In the genomic region with DNA sequence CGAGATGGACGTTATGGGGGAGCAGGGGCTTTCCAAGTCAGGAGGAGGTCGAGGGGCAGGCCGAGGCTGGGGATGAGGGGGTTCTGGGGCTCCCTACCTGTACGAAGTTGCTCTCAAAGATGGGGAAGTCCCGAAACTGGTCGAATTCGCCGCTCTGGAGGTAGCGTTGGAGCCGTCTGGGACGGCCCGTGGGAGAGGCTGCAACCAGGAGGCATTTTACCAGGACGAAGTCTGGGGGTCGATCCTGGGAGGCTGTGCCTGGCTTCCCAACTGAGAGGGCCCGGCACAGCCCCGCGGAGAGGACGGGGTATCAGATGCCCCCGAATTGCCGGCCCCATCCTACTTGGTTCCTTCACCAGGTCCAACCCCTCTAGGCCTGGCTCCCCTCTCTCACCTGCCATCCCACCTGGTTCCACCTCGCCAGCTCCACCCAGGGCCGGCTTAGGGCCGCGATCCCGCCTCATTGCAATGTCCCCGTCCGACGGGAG, we compare ENCODE assay signal across 9 cellular contexts. TPM values are rescaled to one million over a fixed set of nuclear protein-coding genes. Genes with fewer than 3 reads are reported as not detected.
DNase-seq lines count a peak whose midpoint lies in the region; ATAC-seq and TF ChIP-seq lines count a peak whose summit lies in the region.
"Had no signal": no experiment of that assay in that cellular context is flagged by ENCODE, and none has a peak within 500 bp of the region (broad histone marks: within the 10 kb centered on the region; RNA-seq: fewer than 3 reads in every experiment).

No MANE protein-coding gene starts in this region.

- peaks cover 14% of the 10 kb centered on the region for H3K4me1 Mint-ChIP-seq in CD14-positive monocyte
- peaks cover 14% of the 10 kb centered on the region for H3K4me1 Mint-ChIP-seq in nephron

- H3K27me3 Mint-ChIP-seq in CD14-positive monocyte (ENCODE audit: low read depth in 3 of 3), result peaks cover 0 to 8% (median 6%) of the 10 kb centered on the region in 3 donors
- H3K27me3 Mint-ChIP-seq in nephron (ENCODE audit: low read depth), result no peaks in the 10 kb centered on the region

- TF ChIP-seq CTCF in CD14-positive monocyte (IDR thresholded peaks at IDR 0.05) (no peak), nephron (IDR thresholded peaks at IDR 0.05; ENCODE audit: unreplicated experiment in 3 of 3) (no peak)

- H3K4me3 Mint-ChIP-seq in CD14-positive monocyte, result peak overlapping the region; percentile 83 to 98
- peak overlapping the region; percentile 97 to 98 (median 98) for H3K4me3 Mint-ChIP-seq in nephron

- peak overlapping the region; percentile 90 for H3K27ac ChIP-seq in caudate nucleus (ENCODE audit: low read depth, low read length)

- intact Hi-C loops in CD14-positive monocyte (cut with micrococcal nuclease), result loop anchor here (1.0 to 2.0 kb wide), 2 partner anchors 35 to 36 kb away; partner anchors contain the start of gene JOSD2 (in 2 of the 2)

- H3K9me3 Mint-ChIP-seq in CD14-positive monocyte (peaks cover 0 to 13% (median 0%) of the 10 kb centered on the region in 7 donors), nephron (peaks cover 3% of the 10 kb centered on the region)

- H3K36me3 Mint-ChIP-seq in CD14-positive monocyte (peaks cover 23 to 34% of the 10 kb centered on the region in 2 donors), nephron (ENCODE audit: low read depth) (peaks cover 31% of the 10 kb centered on the region)

- peak overlapping the region in 6 of 7 donors; percentile 40 to 90 (median 70) for H3K27ac Mint-ChIP-seq in CD14-positive monocyte
- peak overlapping the region in 1 of 3 experiments; percentile 99 for H3K27ac Mint-ChIP-seq in nephron

- DNase-seq in CD14-positive monocyte (ENCODE audit: low spot score) (no peak), caudate nucleus (lab: John Stamatoyannopoulos, UW) (no peak), SKM-1 (lab: John Stamatoyannopoulos, UW; ENCODE audit: unreplicated experiment) (no peak)
- DNase-seq in stimulated activated CD4-positive, alpha-beta T cell treated with anti-CD3 and anti-CD28 coated beads, Interleukin-1b, Interleukin-23, amount 100 ng/mL, for 48 hours, result no peak

- ATAC-seq in HG02970 (IDR thresholded peaks at IDR 0.05; ENCODE audit: low FRiP score, unreplicated experiment) (peak; percentile 18), GM21825 (IDR thresholded peaks at IDR 0.05; ENCODE audit: unreplicated experiment) (no peak), HG02885 (IDR thresholded peaks at IDR 0.05; ENCODE audit: poor library complexity, unreplicated experiment) (no peak)

RNA-seq across cellular contexts. Expression of gene EMC10, which starts 0.5 kb away (rescaled TPM):
- 1 to 10 TPM; 8.5 to 9.3 TPM for polyA plus RNA-seq in CD14-positive monocyte

RNA-seq across cellular contexts. Expression of gene GARIN5A, which starts 0.9 kb away (rescaled TPM):
- polyA plus RNA-seq in CD14-positive monocyte, result under 1 TPM in 1 of 2 donors, not detected in 1; 0.41 TPM

RNA-seq across cellular contexts. Expression of gene JOSD2, which starts 35.2 kb away (rescaled TPM):
- 10 to 100 TPM; 33.0 to 37.2 TPM for polyA plus RNA-seq in CD14-positive monocyte

RNA-seq across cellular contexts. Expression of gene ASPDH, which starts 37.9 kb away (rescaled TPM):
- polyA plus RNA-seq in CD14-positive monocyte, result not detected
- polyA plus RNA-seq: keratinocyte had no signal

RNA-seq across cellular contexts. Expression of gene MYBPC2, which starts 43.1 kb away (rescaled TPM):
- polyA plus RNA-seq in CD14-positive monocyte, result not detected
- polyA plus RNA-seq: keratinocyte had no signal
